ENCODE assay signal across 8 cellular contexts in genomic region chr15:85380860-85381535, GRCh38.
A peak's percentile ranks its signal among the peaks of the same experiment; 100 is the strongest.
DNase-seq lines count a peak whose midpoint lies in the region; ATAC-seq and TF ChIP-seq lines count a peak whose summit lies in the region.

No MANE protein-coding gene starts in this region.

- H3K4me3 ChIP-seq in astrocyte of the cerebellum (ENCODE audit: low read depth, low read length), result peak overlapping the region; percentile 66

- in situ Hi-C loops in astrocyte of the cerebellum (cut with HindIII; ENCODE audit: low sequenced_read_pairs), result no loop called here

- peak; percentile 28 for ATAC-seq in HG03095 (IDR thresholded peaks at IDR 0.05; ENCODE audit: unreplicated experiment)

- DNase-seq in NCI-H748 (lab: John Stamatoyannopoulos, UW; ENCODE audit: unreplicated experiment), result peak; percentile 63
- DNase-seq in NCI-H748 treated with DMSO at 0.1 percent for 48 hours (lab: John Stamatoyannopoulos, UW), result no peak
- peak; percentile 33 to 67 (median 52) for DNase-seq in T-helper 1 cell
- DNase-seq in astrocyte of the cerebellum (ENCODE audit: low read depth), result no peak
- DNase-seq in iPS-NIHi7 (ENCODE audit: extremely low spot score), result peak; percentile 68
- peak; percentile 49 for DNase-seq in stimulated activated CD4-positive, alpha-beta T cell treated with anti-CD3 and anti-CD28 coated beads, Interleukin-1b, Interleukin-23, amount 100 ng/mL, for 48 hours
- no peak for DNase-seq in NCI-H2029 treated with DMSO at 0.1 percent for 48 hours (lab: John Stamatoyannopoulos, UW)

- no peak for TF ChIP-seq CTCF in astrocyte of the cerebellum (IDR thresholded peaks at IDR 0.05; ENCODE audit: low read depth, low read length, missing control alignments)

Comparison
In these comparisons a context has a peak if more than half of its experiments do, and no peak if none do; other contexts are left out.
1. DNase-seq: peak in NCI-H748 (single experiment), T-helper 1 cell (5 of 5), iPS-NIHi7 (single experiment) and stimulated activated CD4-positive, alpha-beta T cell treated with anti-CD3 and anti-CD28 coated beads, Interleukin-1b, Interleukin-23, amount 100 ng/mL, for 48 hours (single experiment); none in NCI-H748 treated with DMSO at 0.1 percent for 48 hours (single experiment), astrocyte of the cerebellum (single experiment) and NCI-H2029 treated with DMSO at 0.1 percent for 48 hours (single experiment).